Comparison of ENCODE assay signal across 8 cellular contexts in the genomic region with DNA sequence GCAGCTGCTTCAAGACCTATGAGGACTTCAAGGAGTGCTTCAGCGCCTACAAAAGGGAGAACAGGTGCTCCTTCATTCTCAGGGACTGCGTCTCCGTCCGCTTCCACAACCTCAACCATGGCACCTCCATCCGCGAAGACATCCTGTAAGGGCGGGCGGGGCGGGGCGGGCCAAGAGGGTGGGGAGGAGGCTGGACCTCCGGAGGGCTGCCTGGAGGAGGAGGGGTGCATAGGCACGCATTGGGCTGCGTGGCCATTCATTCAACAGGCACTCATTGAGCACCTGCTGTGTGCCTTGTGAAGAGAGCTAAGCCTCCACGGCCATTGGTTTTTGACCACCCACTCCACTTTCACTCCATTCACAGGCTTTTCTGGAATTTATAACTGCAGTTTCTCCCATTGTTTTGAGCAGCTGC. TPM values are rescaled to one million over a fixed set of nuclear protein-coding genes. Genes with fewer than 3 reads are reported as not detected.
A peak's percentile ranks its signal among the peaks of the same experiment; 100 is the strongest.
DNase-seq lines count a peak whose midpoint lies in the region; ATAC-seq and TF ChIP-seq lines count a peak whose summit lies in the region.

No MANE protein-coding gene starts in this region.

- no peak overlapping the region for H2BK15ac ChIP-seq in neuronal stem cell (ENCODE audit: low read length)

- no peak for TF ChIP-seq CTCF in A673 (conservative IDR thresholded peaks at IDR 0.05; ENCODE audit: low read depth, low read length)
- TF ChIP-seq CTCF in GM13976 (IDR thresholded peaks at IDR 0.05; ENCODE audit: borderline replicate concordance, control extremely low read depth, extremely low read depth, insufficient read depth, missing control alignments): no peak
- TF ChIP-seq CTCF in epithelial cell of esophagus (IDR thresholded peaks at IDR 0.05; ENCODE audit: insufficient read depth, low read depth, low read length, missing control alignments): no peak

- in situ Hi-C loops in GM13976 (cut with MboI; ENCODE audit: low sequenced_read_pairs, unreplicated experiment) (no loop called here), SK-MEL-5 (cut with HindIII; ENCODE audit: low pct_unique_long_range_greater_than_20kb, low sequenced_read_pairs) (no loop called here)

- no peak overlapping the region for H2BK120ac ChIP-seq in neuronal stem cell (ENCODE audit: low read depth, low read length)

- BruUV-seq in A673 (replicated peaks; lab: Mats Ljungman, UMichigan): no TSS peak

- ATAC-seq in HG02973 (IDR thresholded peaks at IDR 0.05; ENCODE audit: unreplicated experiment): peak; percentile 17

- H3K27me3 ChIP-seq in A673 (replicated peaks; ENCODE audit: insufficient read depth, low read depth, low read length, poor library complexity): no peaks in the 10 kb centered on the region
- H3K27me3 ChIP-seq in neuronal stem cell (ENCODE audit: control insufficient read depth in 3 of 3, insufficient read depth in 3 of 3, low read depth in 1 of 3, low read length in 3 of 3): no peaks in the 10 kb centered on the region

- peak overlapping the region; percentile 54 for H3K18ac ChIP-seq in neuronal stem cell (ENCODE audit: low read length)

- H3K14ac ChIP-seq in neuronal stem cell (ENCODE audit: low read length): no peak overlapping the region

- H3K79me1 ChIP-seq in neuronal stem cell (ENCODE audit: low read depth, low read length): peaks cover 2% of the 10 kb centered on the region

- H3K9ac ChIP-seq in neuronal stem cell (ENCODE audit: low read depth, low read length, poor library complexity): peak overlapping the region; percentile 31

- H3K4me2 ChIP-seq in neuronal stem cell (ENCODE audit: insufficient read depth, low read length, poor library complexity, severe bottlenecking): peak overlapping the region; percentile 86

- no peaks in the 10 kb centered on the region for H3K36me3 ChIP-seq in A673 (ENCODE audit: insufficient read depth, low read length, poor library complexity, severe bottlenecking)
- peaks cover 0 to 11% of the 10 kb centered on the region in 2 donors for H3K36me3 ChIP-seq in neuronal stem cell (replicated peaks in 1 of 2; ENCODE audit: control insufficient read depth in 2 of 2, insufficient read depth in 2 of 2, low read length in 2 of 2)

- no peak overlapping the region for H4K8ac ChIP-seq in neuronal stem cell (ENCODE audit: low read depth, low read length)

- no peak overlapping the region for H3K23ac ChIP-seq in neuronal stem cell (ENCODE audit: low read depth, low read length, poor library complexity)

- H4K91ac ChIP-seq in neuronal stem cell (ENCODE audit: low read depth, low read length, poor library complexity): no peak overlapping the region

- no peak overlapping the region for H2BK12ac ChIP-seq in neuronal stem cell (ENCODE audit: low read length)

- peak overlapping the region; percentile 88 for H2AFZ ChIP-seq in neuronal stem cell (ENCODE audit: low read length)

- no peak overlapping the region for H3K27ac ChIP-seq in A673 (ENCODE audit: low read depth, low read length, poor library complexity, severe bottlenecking)
- no peak overlapping the region for H3K27ac ChIP-seq in neuronal stem cell (replicated peaks; ENCODE audit: low read length)

- H3K4me1 ChIP-seq in A673 (ENCODE audit: insufficient read depth, low read length, poor library complexity, severe bottlenecking) (peaks cover 5% of the 10 kb centered on the region), neuronal stem cell (ENCODE audit: control insufficient read depth in 2 of 2, insufficient read depth in 1 of 2, low read depth in 1 of 2, low read length in 2 of 2) (peaks cover 4 to 8% of the 10 kb centered on the region in 2 donors)

- peak overlapping the region; percentile 78 for H3K4me3 ChIP-seq in A673 (ENCODE audit: low read depth, low read length, poor library complexity, severe bottlenecking)
- peak overlapping the region; percentile 89 for H3K4me3 ChIP-seq in epithelial cell of esophagus (ENCODE audit: low read length)
- peak overlapping the region; percentile 71 to 81 for H3K4me3 ChIP-seq in neuronal stem cell (ENCODE audit: low read length in 2 of 2)

- H3K4ac ChIP-seq in neuronal stem cell (ENCODE audit: low read length): no peak overlapping the region

- no peak overlapping the region for H2BK5ac ChIP-seq in neuronal stem cell (ENCODE audit: low read length)

- H3K9me3 ChIP-seq in A673 (ENCODE audit: low read depth, low read length, poor library complexity, severe bottlenecking): no peaks in the 10 kb centered on the region
- H3K9me3 ChIP-seq in neuronal stem cell (replicated peaks in 1 of 2; ENCODE audit: control insufficient read depth in 2 of 2, insufficient read depth in 1 of 2, low read depth in 1 of 2, low read length in 2 of 2): no peaks in the 10 kb centered on the region

- POLR2A ChIA-PET in A673 (lab: Charles Lee; ENCODE audit: low non-redundant PET): interaction anchor here (0.5 kb wide), 1 partner anchor 8 kb away, joined by 5 read pairs; no protein-coding TSS in a partner anchor

- CTCF ChIA-PET in A673 (lab: Charles Lee): no interaction called here

- intact Hi-C loops in A673 (cut with micrococcal nuclease; ENCODE audit: unreplicated experiment): no loop called here

- H2AK5ac ChIP-seq in neuronal stem cell (ENCODE audit: low read depth, low read length): no peak overlapping the region

- DNase-seq in A673 (ENCODE audit: low spot score) (peak; percentile 29), GM13976 (ENCODE audit: low spot score) (peak; percentile 84), SK-MEL-5 (ENCODE audit: low read depth, low spot score) (peak; percentile 37), epithelial cell of esophagus (ENCODE audit: low read depth) (peak; percentile 24), neuronal stem cell (ENCODE audit: low spot score) (no peak), occipital lobe (lab: John Stamatoyannopoulos, UW) (no peak)
- DNase-seq in activated effector memory CD4-positive, alpha-beta T cell treated with anti-CD3 and anti-CD28 coated beads, Interleukin-2, amount 50 U/mL, for 16 hours: no peak

- WGBS in neuronal stem cell (ENCODE audit: extremely low coverage in 2 of 2, insufficient read length in 2 of 2, insufficient replicate concordance in 1 of 2), 2 donors: no CpG with 5 or more reads among the region's 14 CpGs

RNA-seq across cellular contexts. Expression of a gene that starts 0.4 kb away (rescaled TPM):
- total RNA-seq in A673 (2021): 2.6 TPM in 2 replicates
- 3.0 and 3.4 TPM in 2 replicates for total RNA-seq in SK-MEL-5 (2014; rRNA removed; shearing (Covaris generic))
- polyA plus RNA-seq in SK-MEL-5 (2015; cell fraction: cytosol; rRNA removed): 1.4 and 1.7 TPM in 2 replicates
- polyA plus RNA-seq in SK-MEL-5 (2015; cell fraction: nucleus; rRNA removed): 0.07 and 1.9 TPM in 2 replicates
- 1.9 TPM for polyA plus RNA-seq in neuronal stem cell (2013, experiment 1 of 2)
- polyA plus RNA-seq in neuronal stem cell (2013, experiment 2 of 2): 2.2 TPM
- 13.9 TPM for total RNA-seq in occipital lobe

RNA-seq across cellular contexts. Expression of a gene that starts 0.7 kb away (rescaled TPM):
- total RNA-seq in A673 (2021) (16.9 and 19.8 TPM in 2 replicates), occipital lobe (21.5 TPM)
- 49.4 and 60.4 TPM in 2 replicates for total RNA-seq in SK-MEL-5 (2014; rRNA removed; shearing (Covaris generic))
- polyA plus RNA-seq in SK-MEL-5 (2015; cell fraction: cytosol; rRNA removed): 55.0 and 71.9 TPM in 2 replicates
- 50.4 and 54.5 TPM in 2 replicates for polyA plus RNA-seq in SK-MEL-5 (2015; cell fraction: nucleus; rRNA removed)
- polyA plus RNA-seq in neuronal stem cell (2013, experiment 1 of 2): 11.8 TPM
- polyA plus RNA-seq in neuronal stem cell (2013, experiment 2 of 2): 11.6 TPM

RNA-seq across cellular contexts. Expression of a gene that starts 23.2 kb away (rescaled TPM):
- total RNA-seq in A673 (2021) (13.2 and 14.3 TPM in 2 replicates), occipital lobe (5.5 TPM)
- total RNA-seq in SK-MEL-5 (2014; rRNA removed; shearing (Covaris generic)): 11.5 and 13.7 TPM in 2 replicates
- 12.5 and 14.3 TPM in 2 replicates for polyA plus RNA-seq in SK-MEL-5 (2015; cell fraction: cytosol; rRNA removed)
- 5.4 and 9.3 TPM in 2 replicates for polyA plus RNA-seq in SK-MEL-5 (2015; cell fraction: nucleus; rRNA removed)
- polyA plus RNA-seq in neuronal stem cell (2013, experiment 1 of 2): 11.3 TPM
- 11.6 TPM for polyA plus RNA-seq in neuronal stem cell (2013, experiment 2 of 2)

RNA-seq across cellular contexts. Expression of a gene that starts 24.2 kb away (rescaled TPM):
- total RNA-seq in A673 (2021): 3.1 and 7.3 TPM in 2 replicates
- total RNA-seq in SK-MEL-5 (2014; rRNA removed; shearing (Covaris generic)): 14.8 and 25.5 TPM in 2 replicates
- 33.5 and 34.4 TPM in 2 replicates for polyA plus RNA-seq in SK-MEL-5 (2015; cell fraction: cytosol; rRNA removed)
- 33.9 and 62.7 TPM in 2 replicates for polyA plus RNA-seq in SK-MEL-5 (2015; cell fraction: nucleus; rRNA removed)
- polyA plus RNA-seq in neuronal stem cell (2013, experiment 1 of 2): 8.8 TPM
- polyA plus RNA-seq in neuronal stem cell (2013, experiment 2 of 2): 9.3 TPM
- total RNA-seq in occipital lobe: 22.8 TPM

RNA-seq across cellular contexts. Expression of a gene that starts 29.6 kb away (rescaled TPM):
- total RNA-seq in A673 (2021): 1.9 and 2.0 TPM in 2 replicates
- total RNA-seq in SK-MEL-5 (2014; rRNA removed; shearing (Covaris generic)): 1.3 and 2.2 TPM in 2 replicates
- polyA plus RNA-seq in SK-MEL-5 (2015; cell fraction: cytosol; rRNA removed): 0.63 and 0.69 TPM in 2 replicates
- polyA plus RNA-seq in SK-MEL-5 (2015; cell fraction: nucleus; rRNA removed): 12.0 and 28.6 TPM in 2 replicates
- polyA plus RNA-seq in neuronal stem cell (2013, experiment 1 of 2): 0.28 TPM
- 0.21 TPM for polyA plus RNA-seq in neuronal stem cell (2013, experiment 2 of 2)
- total RNA-seq in occipital lobe: 1.7 TPM

Comparison
In these comparisons a context has a peak if more than half of its experiments do, and no peak if none do; other contexts are left out.
1. DNase-seq: peak in A673 (single experiment), GM13976 (single experiment), SK-MEL-5 (single experiment) and epithelial cell of esophagus (single experiment); none in neuronal stem cell (single experiment), activated effector memory CD4-positive, alpha-beta T cell treated with anti-CD3 and anti-CD28 coated beads, Interleukin-2, amount 50 U/mL, for 16 hours (single experiment) and occipital lobe (single experiment).
2. Peak in every context shown above with its lines, with median percentiles within 50 percentile points of each other: H3K4me3 ChIP-seq.